29 cellular contexts compared by ENCODE assay signal in the genomic region with DNA sequence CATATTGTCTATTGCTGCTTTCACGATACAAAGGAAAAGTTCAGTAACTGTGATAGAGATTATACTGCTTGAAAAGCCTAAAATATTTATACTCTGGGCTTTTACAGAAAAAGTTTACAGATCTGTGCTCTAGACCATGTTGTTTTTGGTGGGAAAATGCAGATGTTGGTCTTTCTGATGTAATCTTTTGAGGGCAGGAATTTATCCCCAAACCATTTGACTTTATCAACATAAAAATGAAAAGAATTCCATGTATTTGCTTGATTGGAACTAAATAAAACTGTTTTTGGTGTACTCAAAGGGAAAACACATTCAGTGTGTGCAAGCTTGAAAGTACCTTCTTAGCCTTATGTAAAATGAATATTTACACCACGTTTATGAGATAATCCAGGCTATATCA.
"Had no signal": no experiment of that assay in that cellular context is flagged by ENCODE, and none has a peak within 500 bp of the region (broad histone marks: within the 10 kb centered on the region; RNA-seq: fewer than 3 reads in every experiment).

No MANE protein-coding gene starts in this region.

- H3K27me3 ChIP-seq: adrenal gland, body of pancreas, breast epithelium, Peyer's patch, SJSA1 had no signal

- H3K36me3 ChIP-seq: adrenal gland, breast epithelium, Peyer's patch, SJSA1 had no signal

- H3K4me3 ChIP-seq: adrenal gland, body of pancreas, breast epithelium, Peyer's patch, SJSA1 had no signal

- DNase-seq: activated CD4-positive, alpha-beta T cell treated with anti-CD3 and anti-CD28 coated beads, Interleukin-2, amount 10 ng/mL, durations not matched to agents 7 days and 5 days; activated CD4-positive, alpha-beta T cell treated with anti-CD3 and anti-CD28 coated beads, Interleukin-2, amount 50 U/mL, for 48 hours; activated CD8-positive, alpha-beta T cell treated with anti-CD3 and anti-CD28 coated beads, Interleukin-2, amount 10 ng/mL, durations not matched to agents 7 days and 5 days; activated gamma-delta T cell treated with Interleukin-2 at 50 U/mL for 16 hours; activated naive CD4-positive, alpha-beta T cell treated with anti-CD3 and anti-CD28 coated beads for 36 hours; activated T-cell treated with anti-CD3 and anti-CD28 coated beads, Interleukin-2, amount 50 U/mL, for 24 hours; adrenal gland; body of pancreas; Karpas-422; NCI-H1105; NCI-H1417 treated with DMSO at 0.1 percent for 48 hours; NCI-H187 treated with DMSO at 0.1 percent for 48 hours; NCI-H345; NCI-H510A; NCI-H526; NCI-H748 treated with DMSO at 0.1 percent for 48 hours; NK-92 treated with Interleukin-12 subunit alpha and Interleukin-12 subunit beta, amount 100 ng/mL, for 24 hours; PC-3; Peyer's patch; RPMI8226; SHP77 treated with DMSO at 0.1 percent for 48 hours; SW 1271; T-helper 1 cell; T-helper 2 cell; T-helper 9 cell had no signal

- H3K9me3 ChIP-seq: adrenal gland, body of pancreas, breast epithelium, Peyer's patch, SJSA1 had no signal

- H3K27ac ChIP-seq: adrenal gland, body of pancreas, breast epithelium, Peyer's patch, SJSA1, VCaP had no signal

- FAIRE-seq: astrocyte had no signal

- H3K4me1 ChIP-seq: adrenal gland, body of pancreas, breast epithelium, Peyer's patch, SJSA1 had no signal
